In the genomic region with DNA sequence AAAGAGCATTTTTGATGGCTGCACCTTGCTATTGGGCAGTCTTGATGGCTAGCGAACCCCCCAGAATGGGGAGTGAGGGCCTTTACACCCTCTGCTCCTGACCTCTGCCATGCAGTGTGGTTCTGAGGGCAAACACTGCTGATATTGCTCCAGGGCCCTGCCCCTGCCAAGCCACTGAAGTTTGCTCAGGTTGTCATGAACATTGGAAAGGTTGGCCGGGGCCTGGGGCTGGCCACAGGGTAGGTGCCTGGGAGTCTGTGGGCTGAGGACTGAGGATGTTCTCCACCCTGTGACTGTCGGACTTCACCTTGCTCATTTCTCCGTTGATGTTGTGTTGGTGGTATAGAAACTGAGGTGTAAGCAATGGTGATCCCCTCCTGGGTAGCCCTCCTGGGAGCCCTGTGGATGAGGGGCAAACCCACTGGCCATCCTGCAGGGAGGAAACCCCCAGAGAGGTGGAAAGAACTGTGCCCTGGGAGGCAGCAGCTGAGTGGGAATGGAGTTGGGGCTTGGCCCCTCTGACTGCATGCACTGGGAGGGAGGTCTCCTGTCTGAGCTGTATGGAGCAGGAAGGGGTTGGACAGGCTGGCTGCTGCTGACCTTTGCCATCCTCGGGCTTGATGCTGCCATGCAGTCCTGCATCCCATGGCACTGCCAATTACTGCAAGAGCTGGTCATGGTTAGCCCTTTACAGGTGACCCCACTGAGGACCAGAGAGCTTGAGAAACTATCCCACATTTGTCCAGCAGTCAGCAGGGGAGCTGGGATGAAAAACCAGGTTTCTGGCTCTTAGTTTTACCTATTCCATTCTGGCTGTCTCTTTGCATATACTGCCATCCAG, we compare ENCODE assay signal across 17 cellular contexts.
DNase-seq lines count a peak whose midpoint lies in the region; TF ChIP-seq lines count a peak whose summit lies in the region.
"Had no signal": no experiment of that assay in that cellular context is flagged by ENCODE, and none has a peak within 500 bp of the region (broad histone marks: within the 10 kb centered on the region; RNA-seq: fewer than 3 reads in every experiment).

No MANE protein-coding gene starts in this region.

- no peaks in the 10 kb centered on the region for H3K27me3 ChIP-seq in hepatocyte
- H3K27me3 ChIP-seq in MG63, result no peaks in the 10 kb centered on the region

- H3K36me3 ChIP-seq in hepatocyte (replicated peaks; ENCODE audit: insufficient read depth, low read depth) (no peaks in the 10 kb centered on the region), MG63 (no peaks in the 10 kb centered on the region)

- no peak overlapping the region for H3K4me2 ChIP-seq in hepatocyte
- H3K4me2 ChIP-seq: GM23338 had no signal

- H3K4me3 ChIP-seq in coronary artery, result no peak overlapping the region
- no peak overlapping the region for H3K4me3 ChIP-seq in hepatocyte
- no peak overlapping the region for H3K4me3 ChIP-seq in MG63
- H3K4me3 ChIP-seq: GM23338 had no signal

- TF ChIP-seq CTCF in coronary artery (IDR thresholded peaks at IDR 0.05) (no peak), hepatocyte (IDR thresholded peaks at IDR 0.05; ENCODE audit: poor library complexity) (peak; percentile 11)

- H3K27ac ChIP-seq in coronary artery, result no peak overlapping the region
- H3K27ac ChIP-seq in hepatocyte, result no peak overlapping the region

- DNase-seq in coronary artery (ENCODE audit: low spot score) (peak; percentile 70), hepatocyte (ENCODE audit: low spot score) (no peak), mesenteric fat pad (ENCODE audit: low spot score) (peak; percentile 87), superior temporal gyrus (ENCODE audit: extremely low spot score) (peak; percentile 16), foreskin melanocyte (no peak), NCI-H774 (lab: John Stamatoyannopoulos, UW) (no peak), MG63 (no peak)
- DNase-seq in stimulated activated CD4-positive, alpha-beta T cell treated with anti-CD3 and anti-CD28 coated beads, Interleukin-4, amount 100 ng/mL, for 24 hours, result no peak
- DNase-seq: C1 segment of cervical spinal cord; Calu3; CD4-positive, alpha-beta memory T cell; COR-L47; DMS53; DMS79 treated with DMSO at 0.1 percent for 48 hours; GF-D8; H9 had no signal

- 88% methylated on average over 5 of the region's 5 CpGs for whole genome bisulfite sequencing in hepatocyte (ENCODE audit: low lambda C conversion rate, missing lambda C conversion rate)

- H3K9me3 ChIP-seq in hepatocyte (ENCODE audit: low read depth) (no peaks in the 10 kb centered on the region), MG63 (no peaks in the 10 kb centered on the region)

- H4K20me1 ChIP-seq in hepatocyte (ENCODE audit: insufficient read depth, poor library complexity, severe bottlenecking), result no peaks in the 10 kb centered on the region

- H2AFZ ChIP-seq in hepatocyte, result no peak overlapping the region
- H2AFZ ChIP-seq: GM23338 had no signal

- H3K9me2 ChIP-seq in hepatocyte (replicated peaks; ENCODE audit: insufficient read depth), result no peaks in the 10 kb centered on the region

- no peaks in the 10 kb centered on the region for H3K4me1 ChIP-seq in hepatocyte (ENCODE audit: insufficient read depth)

- no peaks in the 10 kb centered on the region for H3K79me2 ChIP-seq in hepatocyte

Comparison
In these comparisons a context has a peak if more than half of its experiments do, and no peak if none do; other contexts are left out.
1. DNase-seq: peak in coronary artery (single experiment), mesenteric fat pad (single experiment) and superior temporal gyrus (single experiment); none in hepatocyte (single experiment), foreskin melanocyte (single experiment), NCI-H774 (single experiment), stimulated activated CD4-positive, alpha-beta T cell treated with anti-CD3 and anti-CD28 coated beads, Interleukin-4, amount 100 ng/mL, for 24 hours (single experiment) and MG63 (single experiment).